Comparison of ENCODE assay signal across 1 cellular context in genomic region chr7:55472928-55473725, GRCh38.
TF ChIP-seq lines count a peak whose summit lies in the region.

No MANE protein-coding gene starts in this region.

TF ChIP-seq in IMR-90, 13 proteins besides CTCF, POLR2A, EP300 and RAD21:
- TF ChIP-seq RCOR1 (IDR thresholded peaks at IDR 0.05; ENCODE audit: insufficient replicate concordance, low read length) (no peak), MAFK (IDR thresholded peaks at IDR 0.05; ENCODE audit: low read depth, low read length) (no peak), MXI1 (IDR thresholded peaks at IDR 0.05; ENCODE audit: borderline replicate concordance, low read depth, low read length) (no peak), USF2 (IDR thresholded peaks at IDR 0.05; ENCODE audit: low read depth, low read length) (no peak), BHLHE40 (IDR thresholded peaks at IDR 0.05; ENCODE audit: low read depth, low read length) (no peak), SMC3 (IDR thresholded peaks at IDR 0.05; ENCODE audit: low read depth, low read length) (no peak), CHD1 (IDR thresholded peaks at IDR 0.05; ENCODE audit: low read depth, low read length) (no peak), RFX5 (IDR thresholded peaks at IDR 0.05; ENCODE audit: low read depth, low read length) (no peak), NFE2L2 (IDR thresholded peaks at IDR 0.05; ENCODE audit: low read depth, low read length) (no peak), MAZ (IDR thresholded peaks at IDR 0.05; ENCODE audit: borderline replicate concordance, low read depth, low read length) (no peak), CEBPB (IDR thresholded peaks at IDR 0.05; ENCODE audit: low read depth, low read length) (no peak), FOS (IDR thresholded peaks at IDR 0.05; ENCODE audit: low read depth, low read length) (no peak)
- TF ChIP-seq, protein P1, sequence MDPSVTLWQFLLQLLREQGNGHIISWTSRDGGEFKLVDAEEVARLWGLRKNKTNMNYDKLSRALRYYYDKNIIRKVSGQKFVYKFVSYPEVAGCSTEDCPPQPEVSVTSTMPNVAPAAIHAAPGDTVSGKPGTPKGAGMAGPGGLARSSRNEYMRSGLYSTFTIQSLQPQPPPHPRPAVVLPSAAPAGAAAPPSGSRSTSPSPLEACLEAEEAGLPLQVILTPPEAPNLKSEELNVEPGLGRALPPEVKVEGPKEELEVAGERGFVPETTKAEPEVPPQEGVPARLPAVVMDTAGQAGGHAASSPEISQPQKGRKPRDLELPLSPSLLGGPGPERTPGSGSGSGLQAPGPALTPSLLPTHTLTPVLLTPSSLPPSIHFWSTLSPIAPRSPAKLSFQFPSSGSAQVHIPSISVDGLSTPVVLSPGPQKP (IDR thresholded peaks at IDR 0.05; ENCODE audit: borderline replicate concordance, low read depth, low read length): no peak
